8 cellular contexts compared by ENCODE assay signal in the genomic region with DNA sequence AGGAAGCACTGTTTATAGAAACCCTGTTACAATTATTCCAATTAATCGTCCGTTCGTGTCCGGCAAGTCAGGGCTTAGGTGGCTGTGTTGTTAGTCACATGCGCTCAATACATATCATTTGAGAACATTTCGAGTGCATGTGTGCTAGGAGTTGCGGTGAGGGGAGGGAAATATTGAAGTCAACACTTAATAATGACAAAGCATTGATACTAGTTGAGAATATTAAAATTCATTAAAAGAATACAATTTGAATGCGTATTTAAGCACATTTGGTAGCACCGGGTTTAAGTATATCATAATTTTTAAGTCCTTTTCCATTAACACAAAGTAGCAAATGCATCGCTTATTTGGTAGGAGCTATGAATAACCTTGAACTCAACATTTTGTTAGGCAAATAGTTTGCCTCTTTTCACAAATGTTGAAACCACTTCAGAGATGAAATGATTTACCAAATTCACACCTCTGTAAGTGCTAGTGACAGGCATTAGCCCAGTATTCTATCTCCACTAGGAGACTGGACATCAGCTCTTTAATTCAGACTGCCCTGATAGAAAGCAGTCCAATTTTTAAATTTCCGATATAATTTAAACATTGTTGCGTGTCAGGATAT. TPM values are rescaled to one million over a fixed set of nuclear protein-coding genes. Genes with fewer than 3 reads are reported as not detected.
A peak's percentile ranks its signal among the peaks of the same experiment; 100 is the strongest.
DNase-seq lines count a peak whose midpoint lies in the region; ATAC-seq and TF ChIP-seq lines count a peak whose summit lies in the region.

No MANE protein-coding gene starts in this region.

- H3K36me3 ChIP-seq in SK-N-MC (ENCODE audit: insufficient read depth, low read length): peaks cover 34% of the 10 kb centered on the region

- peak overlapping the region; percentile 95 for H3K9ac ChIP-seq in SK-N-MC (ENCODE audit: insufficient read length)

- H3K4me3 ChIP-seq in SK-N-MC (peak overlapping the region; percentile 99), fibroblast of villous mesenchyme (ENCODE audit: low read depth, low read length) (peak overlapping the region; percentile 97), skeletal muscle cell (ENCODE audit: low read depth, low read length) (peak overlapping the region; percentile 85)

- no peak for DNase-seq in SK-N-MC (ENCODE audit: low read depth, low spot score)
- DNase-seq in fibroblast of villous mesenchyme (ENCODE audit: low read depth): no peak
- no peak for DNase-seq in skeletal muscle cell (ENCODE audit: low read depth)
- DNase-seq in UCSD-AML1 (lab: John Stamatoyannopoulos, UW; ENCODE audit: unreplicated experiment): no peak
- no peak for DNase-seq in activated CD8-positive, alpha-beta memory T cell treated with anti-CD3 and anti-CD28 coated beads, Interleukin-2, amount 50 U/mL, for 48 hours
- DNase-seq in COLO829 (ENCODE audit: low spot score): no peak

- H3K27ac ChIP-seq in SK-N-MC: peak overlapping the region; percentile 96

- no peak for TF ChIP-seq CTCF in fibroblast of villous mesenchyme (IDR thresholded peaks at IDR 0.05; ENCODE audit: insufficient read depth, low read depth, low read length)

- no peaks in the 10 kb centered on the region for H3K9me3 ChIP-seq in SK-N-MC (ENCODE audit: low read depth, low read length)

- ATAC-seq in GM18867 (IDR thresholded peaks at IDR 0.05; ENCODE audit: unreplicated experiment) (peak; percentile 15), HG02970 (IDR thresholded peaks at IDR 0.05; ENCODE audit: low FRiP score, unreplicated experiment) (no peak)

RNA-seq across cellular contexts. Expression of gene SERBP1, which starts 1.1 kb away (rescaled TPM):
- 108 and 162 TPM in 2 replicates for total RNA-seq in fibroblast of villous mesenchyme
